In the genomic region with DNA sequence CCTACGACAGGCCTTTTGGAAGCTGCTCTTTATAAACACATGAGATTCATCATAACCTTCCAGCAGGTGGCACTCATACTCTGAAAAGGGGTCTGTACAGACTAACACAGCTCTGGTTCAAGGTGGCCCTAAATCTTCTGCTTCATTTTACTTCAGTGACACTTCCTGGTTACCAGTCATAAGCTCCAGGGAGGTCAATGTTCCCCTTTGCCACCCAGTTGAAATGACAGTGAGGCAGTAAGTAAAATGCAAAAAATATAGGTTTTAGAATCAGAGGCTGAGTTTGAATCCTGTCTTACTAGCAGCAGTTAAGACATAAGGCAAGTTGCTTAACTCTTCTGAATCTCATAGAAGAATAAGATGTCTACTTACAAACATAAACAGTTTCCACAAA, we compare ENCODE assay signal across 8 cellular contexts.
DNase-seq lines count a peak whose midpoint lies in the region; ATAC-seq, FAIRE-seq and TF ChIP-seq lines count a peak whose summit lies in the region.

No MANE protein-coding gene starts in this region.

- H3K36me3 Mint-ChIP-seq in T-cell (peaks cover 5% of the 10 kb centered on the region), immature natural killer cell (no peaks in the 10 kb centered on the region)

- FAIRE-seq in A204.1 (lab: Jason Lieb, UNC), result peak; percentile 95

- in situ Hi-C loops in brain microvascular endothelial cell (cut with HindIII; ENCODE audit: low pct_ligation_motif_present, low sequenced_read_pairs), result no loop called here

- no peak overlapping the region for H3K4me3 ChIP-seq in brain microvascular endothelial cell (ENCODE audit: low read depth, low read length)

- no peaks in the 10 kb centered on the region for H3K27me3 ChIP-seq in brain microvascular endothelial cell (replicated peaks)

- no peaks in the 10 kb centered on the region for H3K36me3 ChIP-seq in brain microvascular endothelial cell (replicated peaks)

- H3K27ac Mint-ChIP-seq in T-cell, result no peak overlapping the region
- H3K27ac Mint-ChIP-seq in immature natural killer cell, result peak overlapping the region; percentile 7 to 83 (median 64)

- no peaks in the 10 kb centered on the region for H3K9me3 Mint-ChIP-seq in T-cell
- H3K9me3 Mint-ChIP-seq in immature natural killer cell, result no peaks in the 10 kb centered on the region

- CTCF ChIA-PET in T-cell (lab: Charles Lee), result interaction anchor here (0.6 to 3.3 kb wide), 38 partner anchors 48 to 528 kb away, joined by 3 to 63 read pairs (median 4); a partner anchor contains a TSS

- peak; percentile 85 for DNase-seq in NCI-H146 (lab: John Stamatoyannopoulos, UW)
- peak in 31 of 34 experiments; percentile 21 to 79 (median 57) for DNase-seq in T-cell
- DNase-seq in brain microvascular endothelial cell, result peak; percentile 74
- DNase-seq in immature natural killer cell, result peak; percentile 67 to 79 (median 75)
- DNase-seq in stimulated activated CD4-positive, alpha-beta T cell treated with anti-CD3 and anti-CD28 coated beads, Interleukin-15, amount 100 ng/mL, for 24 hours, result peak; percentile 63

- POLR2A ChIA-PET in T-cell (lab: Charles Lee), result interaction anchor here (0.5 to 3.1 kb wide), 3 partner anchors 192 to 266 kb away, joined by 4 to 26 read pairs (median 6); a partner anchor contains a TSS

- H3K27ac ChIP-seq in brain microvascular endothelial cell, result no peak overlapping the region

- ATAC-seq in GM18499 (IDR thresholded peaks at IDR 0.05; ENCODE audit: insufficient read depth, unreplicated experiment), result peak; percentile 87
- ATAC-seq in HG02885 (IDR thresholded peaks at IDR 0.05; ENCODE audit: poor library complexity, unreplicated experiment), result peak; percentile 96
- ATAC-seq in T-cell (replicated peaks in 1 of 4), result peak; percentile 91 to 100 (median 98)

- peak; percentile 76 for TF ChIP-seq CTCF in brain microvascular endothelial cell (IDR thresholded peaks at IDR 0.05; ENCODE audit: low read depth, low read length, missing control alignments)

- no peak overlapping the region for H3K4me3 Mint-ChIP-seq in T-cell
- no peak overlapping the region for H3K4me3 Mint-ChIP-seq in immature natural killer cell

- peaks cover 12 to 22% (median 13%) of the 10 kb centered on the region in 3 donors for H3K4me1 Mint-ChIP-seq in T-cell
- peaks cover 20 to 29% of the 10 kb centered on the region in 2 donors for H3K4me1 Mint-ChIP-seq in immature natural killer cell

- H3K27me3 Mint-ChIP-seq in T-cell, result no peaks in the 10 kb centered on the region
- no peaks in the 10 kb centered on the region for H3K27me3 Mint-ChIP-seq in immature natural killer cell (ENCODE audit: low read depth in 3 of 3)

Comparison
In these comparisons a context has a peak if more than half of its experiments do, and no peak if none do; other contexts are left out.
1. H3K27ac Mint-ChIP-seq: peak in immature natural killer cell (6 of 6); none in T-cell (0 of 2).
2. Peak in every context shown above with its lines, with median percentiles within 50 percentile points of each other: ATAC-seq and DNase-seq.